31 cellular contexts compared by ENCODE assay signal in the genomic region with DNA sequence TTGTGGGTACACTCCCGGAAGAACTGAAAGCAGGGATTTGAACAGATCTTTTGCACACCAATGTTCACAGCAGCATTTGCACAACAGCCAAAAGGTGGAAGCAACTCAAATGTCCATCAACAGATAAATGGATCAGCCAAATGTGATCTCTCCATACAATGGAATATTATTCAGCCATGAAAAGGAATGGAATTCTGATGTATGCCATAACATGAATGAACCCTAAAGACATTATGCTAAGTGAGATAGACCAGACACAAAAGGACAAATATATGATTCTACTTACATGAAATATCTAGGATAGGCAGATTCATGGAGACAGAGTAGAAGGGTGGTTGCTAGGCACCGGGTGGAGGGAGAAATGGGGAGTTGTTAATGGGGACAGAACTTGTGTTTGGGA. TPM values are rescaled to one million over a fixed set of nuclear protein-coding genes. Genes with fewer than 3 reads are reported as not detected.
"Had no signal": no experiment of that assay in that cellular context is flagged by ENCODE, and none has a peak within 500 bp of the region (broad histone marks: within the 10 kb centered on the region; RNA-seq: fewer than 3 reads in every experiment).

No MANE protein-coding gene starts in this region.

- H3K9me3 ChIP-seq: colonic mucosa, esophagus squamous epithelium, gastrocnemius medialis, heart right ventricle, lower lobe of right lung had no signal

- H3K4me3 ChIP-seq: colonic mucosa, esophagus squamous epithelium, gastrocnemius medialis, heart right ventricle, left lung, lower lobe of right lung had no signal

- FAIRE-seq: endometrium, islet of Langerhans, keratinocyte had no signal

- ATAC-seq: effector memory CD8-positive, alpha-beta T cell; gastrocnemius medialis; left lung; left ventricle myocardium superior; lower lobe of right lung; naive thymus-derived CD4-positive, alpha-beta T cell had no signal

- H3K9me3 Mint-ChIP-seq: effector memory CD8-positive, alpha-beta T cell; endodermal cell had no signal

- H3K27ac Mint-ChIP-seq: dendritic cell treated with granulocyte-macrophage colony-stimulating factor and Interleukin-4, amounts not matched to agents 40 ng/mL and 50 ng/mL, for 4 days; effector memory CD8-positive, alpha-beta T cell; endodermal cell; naive thymus-derived CD4-positive, alpha-beta T cell had no signal

- H3K4me1 ChIP-seq: colonic mucosa, esophagus squamous epithelium had no signal

- H3K27ac ChIP-seq: colonic mucosa, epithelial cell of prostate, esophagus squamous epithelium, gastrocnemius medialis, heart right ventricle, left lung, lower lobe of right lung had no signal

- DNase-seq: cortex of kidney; effector CD8-positive, alpha-beta T cell; effector memory CD8-positive, alpha-beta T cell; endodermal cell; erythroblast; esophagus squamous epithelium; foreskin fibroblast; foreskin melanocyte; gastrocnemius medialis; glutamatergic neuron; heart right ventricle; hippocampal formation; left lung; lower lobe of right lung; mesenchymal stem cell; midbrain; naive thymus-derived CD4-positive, alpha-beta T cell had no signal

- H3K4me3 Mint-ChIP-seq: dendritic cell treated with granulocyte-macrophage colony-stimulating factor and Interleukin-4, amounts not matched to agents 40 ng/mL and 50 ng/mL, for 4 days; effector memory CD8-positive, alpha-beta T cell; endodermal cell; naive thymus-derived CD4-positive, alpha-beta T cell had no signal

- H3K36me3 ChIP-seq: colonic mucosa, gastrocnemius medialis, left lung had no signal

RNA-seq across cellular contexts. Expression of gene CLEC2L, which starts 36.7 kb away (rescaled TPM):
- total RNA-seq: colonic mucosa; dermis microvascular lymphatic vessel endothelial cell; esophagus mucosa; esophagus squamous epithelium; glomerular endothelial cell; kidney epithelial cell; left ventricle myocardium superior; lower leg skin; lower lobe of right lung; lung microvascular endothelial cell; mucosa of gallbladder; naive thymus-derived CD4-positive, alpha-beta T cell had no signal
- polyA plus RNA-seq: keratinocyte; naive thymus-derived CD4-positive, alpha-beta T cell had no signal
